ENCODE assay signal across 13 cellular contexts in the genomic region with DNA sequence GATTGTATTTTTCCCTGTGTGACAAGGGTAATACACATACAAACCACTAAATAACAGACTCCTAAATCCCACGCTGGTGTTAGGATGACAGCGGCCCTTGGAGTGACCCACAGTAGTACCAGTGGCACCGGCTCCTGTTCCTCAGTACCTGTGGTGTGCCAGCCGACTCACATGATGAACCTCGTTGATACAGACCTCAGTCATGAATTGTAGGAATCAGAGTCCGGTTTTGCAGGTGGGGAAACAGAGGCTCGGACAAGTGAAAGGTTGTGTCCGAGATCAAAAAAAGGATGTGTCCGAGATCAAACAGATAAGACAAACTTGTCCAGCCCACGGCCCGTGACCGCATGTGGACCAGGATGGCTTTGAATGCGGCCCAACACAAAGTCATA.
"Had no signal": no experiment of that assay in that cellular context is flagged by ENCODE, and none has a peak within 500 bp of the region (broad histone marks: within the 10 kb centered on the region; RNA-seq: fewer than 3 reads in every experiment).

No MANE protein-coding gene starts in this region.

- H3K36me3 ChIP-seq: left ventricle myocardium inferior, upper lobe of left lung had no signal

- H3K9me3 ChIP-seq: gastroesophageal sphincter, left ventricle myocardium inferior, upper lobe of left lung had no signal

- H3K4me1 Mint-ChIP-seq: activated naive CD8-positive, alpha-beta T cell treated with anti-CD3 and anti-CD28 coated beads, Interleukin-2, amount 50 U/mL, for 24 hours; stimulated activated effector memory CD8-positive, alpha-beta T cell treated with anti-CD3 and anti-CD28 coated beads, Interleukin-12 subunit alpha, Interleukin-12 subunit beta, amount 100 ng/mL, for 72 hours had no signal

- H3K4me3 Mint-ChIP-seq: activated naive CD8-positive, alpha-beta T cell treated with anti-CD3 and anti-CD28 coated beads, Interleukin-2, amount 50 U/mL, for 24 hours; neural crest cell; stimulated activated effector memory CD8-positive, alpha-beta T cell treated with anti-CD3 and anti-CD28 coated beads, Interleukin-12 subunit alpha, Interleukin-12 subunit beta, amount 100 ng/mL, for 72 hours had no signal

- H3K9me3 Mint-ChIP-seq: activated naive CD8-positive, alpha-beta T cell treated with anti-CD3 and anti-CD28 coated beads, Interleukin-2, amount 50 U/mL, for 24 hours; neural crest cell; stimulated activated effector memory CD8-positive, alpha-beta T cell treated with anti-CD3 and anti-CD28 coated beads, Interleukin-12 subunit alpha, Interleukin-12 subunit beta, amount 100 ng/mL, for 72 hours had no signal

- H3K4me3 ChIP-seq: gastroesophageal sphincter, left ventricle myocardium inferior, upper lobe of left lung had no signal

- H3K27ac ChIP-seq: gastroesophageal sphincter, left ventricle myocardium inferior, upper lobe of left lung had no signal

- H3K27me3 Mint-ChIP-seq: activated naive CD8-positive, alpha-beta T cell treated with anti-CD3 and anti-CD28 coated beads, Interleukin-2, amount 50 U/mL, for 24 hours had no signal

- H3K27ac Mint-ChIP-seq: activated naive CD8-positive, alpha-beta T cell treated with anti-CD3 and anti-CD28 coated beads, Interleukin-2, amount 50 U/mL, for 24 hours; stimulated activated effector memory CD8-positive, alpha-beta T cell treated with anti-CD3 and anti-CD28 coated beads, Interleukin-12 subunit alpha, Interleukin-12 subunit beta, amount 100 ng/mL, for 72 hours had no signal

- H3K27me3 ChIP-seq: gastroesophageal sphincter, upper lobe of left lung had no signal

- DNase-seq: activated CD4-positive, alpha-beta T cell treated with anti-CD3 and anti-CD28 coated beads, Interleukin-2, amount 50 U/mL, for 4 hours; activated CD4-positive, CD25-positive, alpha-beta regulatory T cell; activated naive CD8-positive, alpha-beta T cell treated with anti-CD3 and anti-CD28 coated beads, Interleukin-2, amount 50 U/mL, for 24 hours; activated T-cell treated with anti-CD3 and anti-CD28 coated beads for 4 hours; effector CD8-positive, alpha-beta T cell; left ventricle myocardium inferior; SIG-M5; small intestine; T-helper 2 cell had no signal

- H3K36me3 Mint-ChIP-seq: stimulated activated effector memory CD8-positive, alpha-beta T cell treated with anti-CD3 and anti-CD28 coated beads, Interleukin-12 subunit alpha, Interleukin-12 subunit beta, amount 100 ng/mL, for 72 hours had no signal

- ATAC-seq: activated naive CD8-positive, alpha-beta T cell treated with anti-CD3 and anti-CD28 coated beads, Interleukin-2, amount 50 U/mL, for 24 hours; gastroesophageal sphincter had no signal
